10 cellular contexts compared by ENCODE assay signal in the genomic region with DNA sequence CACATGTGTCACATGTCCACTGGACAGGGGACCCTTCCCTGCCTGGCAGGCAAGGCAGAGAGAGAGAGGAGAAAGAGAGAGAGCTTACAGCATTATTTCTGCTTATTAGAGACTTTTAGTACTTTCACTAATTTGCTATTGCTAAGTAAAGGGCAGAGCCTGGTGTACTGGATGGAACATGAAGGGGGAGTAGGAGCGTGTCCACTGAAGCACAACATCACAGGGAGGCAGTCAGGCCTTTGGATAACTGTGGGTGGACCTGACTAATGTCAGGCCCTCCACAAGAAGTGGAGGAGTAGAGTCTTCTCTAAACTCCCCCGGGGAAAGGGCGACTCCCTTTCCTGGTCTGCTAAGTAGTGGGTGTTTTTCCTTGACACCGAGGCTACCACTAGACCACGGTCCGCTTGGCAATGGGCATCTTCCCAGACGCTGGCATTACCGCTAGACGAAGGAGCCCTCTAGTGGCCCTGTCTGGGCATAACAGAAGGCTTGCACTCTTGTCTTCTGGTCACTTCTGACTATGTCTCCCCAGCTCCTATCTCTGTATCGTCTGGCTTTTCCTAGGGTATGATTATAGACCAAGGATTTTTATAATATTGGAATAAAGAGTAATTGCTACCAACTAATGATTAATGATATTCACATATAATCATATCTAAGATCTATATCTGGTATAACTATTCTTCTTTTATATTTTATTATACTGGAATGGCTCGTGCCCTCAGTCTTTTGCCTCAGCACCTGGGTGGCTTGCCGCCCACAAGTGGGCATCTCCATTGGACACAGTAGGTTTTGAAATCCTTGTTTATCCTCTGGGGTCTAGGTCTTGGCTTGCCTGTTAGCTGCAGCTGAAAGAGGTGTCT. TPM values are rescaled to one million over a fixed set of nuclear protein-coding genes. Genes with fewer than 3 reads are reported as not detected.
A peak's percentile ranks its signal among the peaks of the same experiment; 100 is the strongest.
DNase-seq lines count a peak whose midpoint lies in the region; ATAC-seq, FAIRE-seq and TF ChIP-seq lines count a peak whose summit lies in the region.
"Not testable (repeated sequence)": the region's sequence is repeated elsewhere in the genome, so short reads cannot be mapped to it uniquely, and the experiment has no call there.
"Had no signal": no experiment of that assay in that cellular context is flagged by ENCODE, and none has a peak within 500 bp of the region (broad histone marks: within the 10 kb centered on the region; RNA-seq: fewer than 3 reads in every experiment).

No MANE protein-coding gene starts in this region.

- CTCF ChIA-PET in A549 (lab: Yijun Ruan, JAX), result interaction anchor here (0.6 to 4.5 kb wide), 38 partner anchors 8 to 326 kb away, joined by 3 to 46 read pairs (median 4); partner anchors contain the start of gene PSG8

- peak; percentile 46 to 78; a peak in 3 of 6 replicates for ATAC-seq in A549

- H3K4me2 ChIP-seq in A549, result peak overlapping the region; percentile 26

- peak; percentile 92 to 95 for TF ChIP-seq RAD21 in A549 (conservative IDR thresholded peaks at IDR 0.05 in 1 of 2, IDR thresholded peaks at IDR 0.05 in 1 of 2)

- POLR2A ChIA-PET in A549 (lab: Yijun Ruan, JAX), result not testable (repeated sequence)

- not testable (repeated sequence) for TF ChIP-seq EP300 in A549 (IDR thresholded peaks at IDR 0.05)

- FAIRE-seq in A549 (lab: Jason Lieb, UNC), result peak; percentile 98

- H3K4me1 ChIP-seq in A549, result not testable (repeated sequence)

- 23% methylated on average over 12 of the region's 12 CpGs for WGBS in A549 (ENCODE audit: missing lambda C conversion rate)

- peak; percentile 97 for TF ChIP-seq CTCF in A549 (IDR thresholded peaks at IDR 0.05)
- peak; percentile 93 for TF ChIP-seq CTCF in GM12865 (IDR thresholded peaks at IDR 0.05; ENCODE audit: insufficient read depth, low read depth, low read length, missing control alignments)

- DNase-seq in A549 (ENCODE audit: low read depth in 1 of 2, low spot score in 1 of 2) (peak in 1 of 2 experiments; percentile 82), GM12865 (ENCODE audit: low read depth) (peak; percentile 54), NCI-H1092 (lab: John Stamatoyannopoulos, UW) (peak; percentile 42), RPMI7951 (ENCODE audit: low read depth) (peak; percentile 71), activated T-cell treated with anti-CD3 and anti-CD28 coated beads for 24 hours (ENCODE audit: low read depth) (peak; percentile 13), left kidney (ENCODE audit: low read depth, low spot score) (peak; percentile 90), smooth muscle cell of the brain vasculature (ENCODE audit: low read depth, low spot score) (peak; percentile 29)
- DNase-seq in effector CD4-positive, alpha-beta T cell, result peak; percentile 9

- H3K9me3 ChIP-seq in A549, result not testable (repeated sequence)

- H3K27ac ChIP-seq in A549, result peak overlapping the region; percentile 2 to 25; a peak in 1 of 6 replicates

- TF ChIP-seq POLR2A in A549 (IDR thresholded peaks at IDR 0.05; ENCODE audit: low read length), result not testable (repeated sequence)

- H3K4me3 ChIP-seq in A549; GM12865 (ENCODE audit: low read depth, low read length): not testable (repeated sequence)

TF ChIP-seq in A549, 52 proteins besides CTCF, POLR2A, EP300 and RAD21:
- peak; percentile 93 for TF ChIP-seq SMC3 (IDR thresholded peaks at IDR 0.05)

RNA-seq across cellular contexts. Expression of gene PSG8, which starts 11.5 kb away (rescaled TPM):
- polyA plus RNA-seq in A549 (2011; rRNA removed) (0.04 TPM in 1 of 2 replicates, not detected in the other), A549 (2017; fragmentation: RNase III; extraction: RNeasy Plus Mini Kit Qiagen cat#74134 plus additional on column Dnase treatment) (not detected in 3 replicates)
- 0.03 TPM in 1 of 2 replicates, not detected in the other for polyA plus RNA-seq in A549 (2012; cell fraction: cytosol; rRNA removed)
- not detected in 2 replicates for polyA plus RNA-seq in A549 (2012; cell fraction: nucleus; rRNA removed)
- 0.41 TPM in 1 of 2 replicates, not detected in the other for polyA minus RNA-seq in A549 (2011; rRNA and poly(A)+ RNA removed)
- not detected in 2 replicates for total RNA-seq in RPMI7951 (2014; rRNA removed; shearing (Covaris generic))
- total RNA-seq: activated B cell treated with CpG ODN at 0.5 μM for 24 hours, pulmonary artery endothelial cell had no signal

RNA-seq across cellular contexts. Expression of gene PSG3, which starts 36.7 kb away (rescaled TPM):
- polyA plus RNA-seq in A549 (2011; rRNA removed) (0.07 TPM in 1 of 2 replicates, not detected in the other), A549 (2017; fragmentation: RNase III; extraction: RNeasy Plus Mini Kit Qiagen cat#74134 plus additional on column Dnase treatment) (not detected in 3 replicates)
- not detected in 2 replicates for polyA plus RNA-seq in A549 (2012; cell fraction: cytosol; rRNA removed)
- polyA plus RNA-seq in A549 (2012; cell fraction: nucleus; rRNA removed), result not detected in 2 replicates
- not detected in 2 replicates for polyA minus RNA-seq in A549 (2011; rRNA and poly(A)+ RNA removed)
- total RNA-seq in RPMI7951 (2014; rRNA removed; shearing (Covaris generic)), result not detected in 2 replicates
- total RNA-seq: activated B cell treated with CpG ODN at 0.5 μM for 24 hours, pulmonary artery endothelial cell had no signal
